In genomic region chr2:39359453-39360038, GRCh38 we compare ENCODE assay signal across 20 cellular contexts.
DNase-seq lines count a peak whose midpoint lies in the region; ATAC-seq, FAIRE-seq and TF ChIP-seq lines count a peak whose summit lies in the region.
"Had no signal": no experiment of that assay in that cellular context is flagged by ENCODE, and none has a peak within 500 bp of the region (broad histone marks: within the 10 kb centered on the region; RNA-seq: fewer than 3 reads in every experiment).

No MANE protein-coding gene starts in this region.

- no peak overlapping the region for H2BK12ac ChIP-seq in H1 (ENCODE audit: low read depth, low read length)

- no peak overlapping the region for H3K4me3 Mint-ChIP-seq in progenitor cell of endocrine pancreas (ENCODE audit: low read depth)
- H3K4me3 Mint-ChIP-seq: B cell; CD4-positive, alpha-beta T cell had no signal

- no peak overlapping the region for H4K91ac ChIP-seq in H1 (replicated peaks; ENCODE audit: insufficient read length, low read length)

- H3K4me1 ChIP-seq in HEK293 (ENCODE audit: control insufficient read depth, insufficient read depth, low read length) (no peaks in the 10 kb centered on the region), H1 (replicated peaks in 1 of 4; ENCODE audit: control insufficient read depth in 3 of 4, insufficient read depth in 4 of 4, low read length in 3 of 4) (peaks cover 3 to 26% (median 4%) of the 10 kb centered on the region in 4 experiments; a peak in 6 of 7 replicates)
- H3K4me1 ChIP-seq: Caco-2, Peyer's patch had no signal

- no peak overlapping the region for H4K5ac ChIP-seq in H1 (ENCODE audit: insufficient read length, low read depth, low read length)

- peaks cover 0 to 60% of the 10 kb centered on the region in 2 experiments; a peak in 2 of 4 replicates for H3K79me2 ChIP-seq in H1 (ENCODE audit: control insufficient read depth in 1 of 2, insufficient read depth in 2 of 2, low read length in 2 of 2)

- CTCF ChIA-PET in HEK293 (lab: Yijun Ruan, JAX) (no interaction called here), H1 (lab: Charles Lee; ENCODE audit: partially characterized antibody) (interaction anchor here (0.8 kb wide), 1 partner anchor 44 kb away, joined by 4 read pairs; no protein-coding TSS in a partner anchor)

- H3K56ac ChIP-seq in H1 (replicated peaks; ENCODE audit: insufficient read length, low read depth, low read length) = no peak overlapping the region

- ATAC-seq in esophagus mucosa = no peak
- ATAC-seq: SK-N-SH treated with all-trans-retinoic acid at 6 μM for 48 hours had no signal

- H3K4me2 ChIP-seq in H1 (ENCODE audit: insufficient read depth in 1 of 2, low read depth in 2 of 2, low read length in 2 of 2) = no peak overlapping the region

- H3K4me3 ChIP-seq in HEK293 (ENCODE audit: low read depth, low read length) = no peak overlapping the region
- H3K4me3 ChIP-seq in H1 (ENCODE audit: extremely low read depth in 1 of 4, insufficient read depth in 2 of 4, low read depth in 3 of 4, low read length in 4 of 4) = no peak overlapping the region
- H3K4me3 ChIP-seq: HAP-1, MG63, Peyer's patch had no signal

- H2BK20ac ChIP-seq in H1 (ENCODE audit: low read length) = no peak overlapping the region

- DNase-seq in NCI-H82 (lab: John Stamatoyannopoulos, UW) (peak; percentile 5), NCI-H82 treated with DMSO at 0.1 percent for 48 hours (lab: John Stamatoyannopoulos, UW; ENCODE audit: unreplicated experiment) (no peak), H1 (ENCODE audit: low read depth in 1 of 2, low spot score in 2 of 2) (no peak), progenitor cell of endocrine pancreas (ENCODE audit: low spot score, unreplicated experiment) (no peak), DMS153 (lab: John Stamatoyannopoulos, UW) (no peak)
- DNase-seq in central memory CD4-positive, alpha-beta T cell = no peak
- DNase-seq: CD4-positive, alpha-beta T cell; DMS79; MG63; NCI-H1417; NCI-H187; NCI-H2227 treated with DMSO at 0.1 percent for 48 hours; NCI-H510A; Peyer's patch had no signal

- H2BK5ac ChIP-seq in H1 (ENCODE audit: low read depth, low read length) = no peak overlapping the region

- TF ChIP-seq RAD21 in H1 (IDR thresholded peaks at IDR 0.05 in 1 of 2, conservative IDR thresholded peaks at IDR 0.05 in 1 of 2; ENCODE audit: low read depth in 2 of 2, low read length in 2 of 2) = no peak

- no peak overlapping the region for H4K8ac ChIP-seq in H1 (ENCODE audit: extremely low read depth, insufficient read depth, low read length)

- H3K18ac ChIP-seq in H1 (ENCODE audit: extremely low read depth, low read length) = no peak overlapping the region

- H3K27ac ChIP-seq in HEK293 (ENCODE audit: extremely low read depth, low read depth, low read length) = no peak overlapping the region
- H3K27ac ChIP-seq in H1 (ENCODE audit: low read depth, low read length) = no peak overlapping the region
- H3K27ac ChIP-seq: Peyer's patch had no signal

- 92% methylated on average over 5 of the region's 5 CpGs; no CpG with 5 or more reads in 1 of the 2 experiments for WGBS in H1 (ENCODE audit: extremely low coverage in 1 of 2, insufficient coverage in 1 of 2, insufficient read length in 1 of 2, insufficient replicate concordance in 2 of 2, low coverage in 1 of 2, low lambda C conversion rate in 2 of 2, missing lambda C conversion rate in 1 of 2), 2 experiments

- no peaks in the 10 kb centered on the region for H3K27me3 ChIP-seq in H1 (replicated peaks in 1 of 4; ENCODE audit: control insufficient read depth in 3 of 4, extremely low read depth in 1 of 4, insufficient read depth in 3 of 4, low read length in 3 of 4)
- H3K27me3 ChIP-seq: MG63, Peyer's patch had no signal

- no peaks in the 10 kb centered on the region for H3K79me1 ChIP-seq in H1 (ENCODE audit: low read depth, low read length)

- H3K23me2 ChIP-seq in H1 (ENCODE audit: low read depth, low read length) = no peaks in the 10 kb centered on the region

- H3K14ac ChIP-seq in H1 (ENCODE audit: insufficient read length) = no peak overlapping the region

- H3K9me3 ChIP-seq in HEK293 (ENCODE audit: control insufficient read depth, insufficient read depth, low read depth, low read length) = no peaks in the 10 kb centered on the region
- peaks cover 33 to 44% of the 10 kb centered on the region in 2 experiments for H3K9me3 ChIP-seq in H1 (ENCODE audit: insufficient read depth in 2 of 2, low read depth in 1 of 2, low read length in 1 of 2)

- peak overlapping the region; percentile 31 for H3K27ac Mint-ChIP-seq in progenitor cell of endocrine pancreas
- H3K27ac Mint-ChIP-seq: B cell; CD4-positive, alpha-beta T cell had no signal

- no peak overlapping the region for H2BK15ac ChIP-seq in H1 (ENCODE audit: low read length)

- H3K36me3 ChIP-seq in HEK293 (ENCODE audit: control insufficient read depth in 2 of 2, insufficient read depth in 1 of 2, low read length in 2 of 2) = no peaks in the 10 kb centered on the region; a peak in 1 of 3 replicates
- peaks cover 0 to 42% (median 14%) of the 10 kb centered on the region in 4 experiments; a peak in 4 of 8 replicates for H3K36me3 ChIP-seq in H1 (ENCODE audit: control insufficient read depth in 2 of 4, insufficient read depth in 4 of 4, low read length in 3 of 4)

- H4K20me1 ChIP-seq in H1 (replicated peaks in 1 of 2; ENCODE audit: control insufficient read depth in 1 of 2, insufficient read depth in 2 of 2, low read length in 2 of 2) = no peaks in the 10 kb centered on the region

- no peak for TF ChIP-seq CTCF in HEK293 (tag by site-specific recombination; IDR thresholded peaks at IDR 0.05)
- no peak for TF ChIP-seq CTCF in H1 (IDR thresholded peaks at IDR 0.05; ENCODE audit: control extremely low read depth in 1 of 3, insufficient read depth in 1 of 3, low read depth in 1 of 3, low read length in 3 of 3)
- no peak for TF ChIP-seq CTCF in progenitor cell of endocrine pancreas (IDR thresholded peaks at IDR 0.05; ENCODE audit: unreplicated experiment)

- no peaks in the 10 kb centered on the region for H3K27me3 Mint-ChIP-seq in progenitor cell of endocrine pancreas
- H3K27me3 Mint-ChIP-seq: B cell; CD4-positive, alpha-beta T cell had no signal

- no peak overlapping the region for H3K4ac ChIP-seq in H1 (replicated peaks; ENCODE audit: insufficient read length, low read depth, low read length)

- FAIRE-seq in H1 (lab: Jason Lieb, UNC) = no peak

- POLR2A ChIA-PET in HEK293 (lab: Yijun Ruan, JAX) = no interaction called here
- POLR2A ChIA-PET in H1 (lab: Charles Lee; ENCODE audit: partially characterized antibody) = no interaction called here

- no peak overlapping the region for H2AFZ ChIP-seq in H1 (ENCODE audit: low read length)

- H2AK5ac ChIP-seq in H1 (ENCODE audit: low read depth, low read length) = no peak overlapping the region

- H3K23ac ChIP-seq in H1 (ENCODE audit: insufficient read length) = no peak overlapping the region

- no peak for TF ChIP-seq POLR2A in H1 (IDR thresholded peaks at IDR 0.05; ENCODE audit: control extremely low read depth in 1 of 2, low read depth in 2 of 2, low read length in 2 of 2)

- no peaks in the 10 kb centered on the region for H3K4me1 Mint-ChIP-seq in progenitor cell of endocrine pancreas (ENCODE audit: low read depth)

- peaks cover 34% of the 10 kb centered on the region for H3K9me3 Mint-ChIP-seq in progenitor cell of endocrine pancreas (ENCODE audit: low read depth)

- no peak for TF ChIP-seq EP300 in H1 (IDR thresholded peaks at IDR 0.05; ENCODE audit: borderline replicate concordance in 1 of 2, low read depth in 2 of 2, low read length in 2 of 2)

- no peak overlapping the region for H3K9ac ChIP-seq in H1 (replicated peaks in 1 of 4; ENCODE audit: extremely low read depth in 1 of 4, low read depth in 3 of 4, low read length in 3 of 4)

- no peak overlapping the region for H2BK120ac ChIP-seq in H1 (replicated peaks; ENCODE audit: low read depth, low read length)

- H3K36me3 Mint-ChIP-seq in progenitor cell of endocrine pancreas (ENCODE audit: insufficient read depth) = peaks cover 46% of the 10 kb centered on the region

TF ChIP-seq in HEK293, 187 proteins besides CTCF, POLR2A, EP300 and RAD21:
- TF ChIP-seq ZNF639 (tag by site-specific recombination; IDR thresholded peaks at IDR 0.05) = no peak
- 0 out of 2 replicates have a peak, but pooled peaks have one; percentile 50 for TF ChIP-seq ZNF626 (tag by site-specific recombination; IDR thresholded peaks at IDR 0.05)
- peak; percentile 84 for TF ChIP-seq SETDB1 (IDR thresholded peaks at IDR 0.05; ENCODE audit: insufficient read length, low read length)
- TF ChIP-seq ZNF585B (tag by site-specific recombination; IDR thresholded peaks at IDR 0.05) = peak; percentile 99
- TF ChIP-seq EGR2 (tag by site-specific recombination; IDR thresholded peaks at IDR 0.05; ENCODE audit: low read depth) = no peak
TF ChIP-seq in HEK293: peak in this region for 3.

TF ChIP-seq in H1, 55 proteins besides CTCF, POLR2A, EP300 and RAD21:
- TF ChIP-seq USF2 (IDR thresholded peaks at IDR 0.05; ENCODE audit: low read length) (no peak), CBX5 (IDR thresholded peaks at IDR 0.05; ENCODE audit: low read depth, low read length) (0 out of 2 replicates have a peak, but pooled peaks have one; percentile 11)
